ENCODE assay signal across 1 cellular context in genomic region chr15:77162872-77163633, GRCh38.
TF ChIP-seq lines count a peak whose summit lies in the region.

No MANE protein-coding gene starts in this region.

TF ChIP-seq in IMR-90, 13 proteins besides CTCF, POLR2A, EP300 and RAD21 (continued from another document):
- TF ChIP-seq USF2 (IDR thresholded peaks at IDR 0.05; ENCODE audit: low read depth, low read length) = no peak
- no peak for TF ChIP-seq MAFK (IDR thresholded peaks at IDR 0.05; ENCODE audit: low read depth, low read length)
- no peak for TF ChIP-seq RFX5 (IDR thresholded peaks at IDR 0.05; ENCODE audit: low read depth, low read length)
- no peak for TF ChIP-seq NFE2L2 (IDR thresholded peaks at IDR 0.05; ENCODE audit: low read depth, low read length)
